ENCODE assay signal across 34 cellular contexts in the genomic region with DNA sequence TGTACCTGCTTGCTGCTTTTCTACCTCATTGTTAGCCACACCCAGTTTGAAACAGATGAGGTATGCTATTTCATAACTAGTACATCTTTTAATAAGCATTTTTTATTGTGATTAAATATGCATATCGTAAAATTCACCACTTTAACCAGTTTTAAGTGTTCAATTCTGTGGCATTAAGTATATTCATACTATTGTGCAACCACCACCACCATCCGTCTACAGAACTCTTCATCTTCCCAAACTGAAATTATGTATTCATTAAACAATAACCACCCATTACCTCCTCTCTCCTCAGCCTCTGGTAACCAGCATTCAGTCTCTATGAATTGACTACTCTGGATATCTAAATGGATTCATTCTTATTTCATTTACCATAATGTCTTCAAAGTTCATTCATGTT.
"Had no signal": no experiment of that assay in that cellular context is flagged by ENCODE, and none has a peak within 500 bp of the region (broad histone marks: within the 10 kb centered on the region; RNA-seq: fewer than 3 reads in every experiment).

No MANE protein-coding gene starts in this region.

- H3K9me3 ChIP-seq: MG63 had no signal

- H3K4me3 ChIP-seq: MG63 had no signal

- H3K27me3 ChIP-seq: MG63 had no signal

- DNase-seq: Karpas-422, Kasumi-1, MG63, MM.1S, NCI-H1048, NCI-H1092, NCI-H1092 treated with DMSO at 0.1 percent for 48 hours, NCI-H1105, NCI-H1105 treated with DMSO at 0.1 percent for 48 hours, NCI-H1417, NCI-H1417 treated with DMSO at 0.1 percent for 48 hours, NCI-H1436, NCI-H1436 treated with DMSO at 0.1 percent for 48 hours, NCI-H146, NCI-H1694, NCI-H1694 treated with DMSO at 0.1 percent for 48 hours, NCI-H187, NCI-H187 treated with DMSO at 0.1 percent for 48 hours, NCI-H1930, NCI-H2029, NCI-H2029 treated with DMSO at 0.1 percent for 48 hours, NCI-H2081, NCI-H2081 treated with DMSO at 0.1 percent for 48 hours, NCI-H2107, NCI-H2171, NCI-H2171 treated with DMSO at 0.1 percent for 48 hours, NCI-H2227 treated with DMSO at 0.1 percent for 48 hours, NCI-H226, NCI-H345, NCI-H446, NCI-H446 treated with DMSO at 0.1 percent for 48 hours, NCI-H510A, NCI-H510A treated with DMSO at 0.1 percent for 48 hours, NCI-H524 had no signal
